Comparison of ENCODE assay signal across 8 cellular contexts in genomic region chr1:117607471-117607870, GRCh38. TPM values are rescaled to one million over a fixed set of nuclear protein-coding genes. Genes with fewer than 3 reads are reported as not detected.
DNase-seq lines count a peak whose midpoint lies in the region; ATAC-seq and TF ChIP-seq lines count a peak whose summit lies in the region.

No MANE protein-coding gene starts in this region.

- H3K4me2 ChIP-seq in KMS-11, result peak overlapping the region; percentile 45

- TF ChIP-seq POLR2A in esophagus squamous epithelium (IDR thresholded peaks at IDR 0.05), result peak in 1 of 4 donors; percentile 10

- H3K79me2 ChIP-seq in KMS-11 (ENCODE audit: insufficient read depth, low read depth), result peaks cover 60% of the 10 kb centered on the region

- H2AFZ ChIP-seq in KMS-11 (ENCODE audit: low read depth), result no peak overlapping the region

- peaks cover 26% of the 10 kb centered on the region for H3K36me3 Mint-ChIP-seq in activated CD4-positive, alpha-beta T cell treated with anti-CD3 and anti-CD28 coated beads, Interleukin-2, amount 10 ng/mL, durations not matched to agents 24 days and 14 days (ENCODE audit: low read depth)

- intact Hi-C loops in activated CD4-positive, alpha-beta T cell treated with anti-CD3 and anti-CD28 coated beads, Interleukin-2, amount 10 ng/mL, durations not matched to agents 24 days and 14 days (cut with micrococcal nuclease), result loop anchor here (1.0 to 10.0 kb wide), 8 partner anchors 15 to 1103 kb away; partner anchors contain the start of gene MAN1A2
- intact Hi-C loops in esophagus squamous epithelium (cut with DNase I), result no loop called here
- intact Hi-C loops in head of caudate nucleus (cut with DNase I), result loop anchor here (10.0 kb wide), 1 partner anchor 243 kb away; the partner anchor contains the start of gene MAN1A2

- peak overlapping the region; percentile 5 for H3K4me3 ChIP-seq in KMS-11 (IDR thresholded peaks at IDR 0.05; ENCODE audit: insufficient read depth, low read depth, low read length)
- H3K4me3 ChIP-seq in esophagus squamous epithelium, result peak overlapping the region; percentile 59 to 85 (median 74)

- H3K27me3 ChIP-seq in KMS-11 (ENCODE audit: insufficient read depth, low read depth) (no peaks in the 10 kb centered on the region), esophagus squamous epithelium (peaks cover 0 to 38% (median 0%) of the 10 kb centered on the region in 4 donors)

- no peaks in the 10 kb centered on the region for H3K9me3 ChIP-seq in esophagus squamous epithelium

- peak overlapping the region; percentile 66 for H3K27ac ChIP-seq in KMS-11
- H3K27ac ChIP-seq in esophagus squamous epithelium, result peak overlapping the region; percentile 72 to 88 (median 84)

- H3K27ac Mint-ChIP-seq in activated CD4-positive, alpha-beta T cell treated with anti-CD3 and anti-CD28 coated beads, Interleukin-2, amount 10 ng/mL, durations not matched to agents 24 days and 14 days, result peak overlapping the region; percentile 89

- no peak for ATAC-seq in HG02852 (IDR thresholded peaks at IDR 0.05; ENCODE audit: unreplicated experiment)

- H3K9me3 Mint-ChIP-seq in activated CD4-positive, alpha-beta T cell treated with anti-CD3 and anti-CD28 coated beads, Interleukin-2, amount 10 ng/mL, durations not matched to agents 24 days and 14 days, result no peaks in the 10 kb centered on the region

- H3K9ac ChIP-seq in KMS-11, result peak overlapping the region; percentile 66

- H3K36me3 ChIP-seq in KMS-11 (ENCODE audit: insufficient read depth), result no peaks in the 10 kb centered on the region
- no peaks in the 10 kb centered on the region for H3K36me3 ChIP-seq in esophagus squamous epithelium

- no peak for TF ChIP-seq CTCF in KMS-11 (conservative IDR thresholded peaks at IDR 0.05; ENCODE audit: low read depth, low read length)
- TF ChIP-seq CTCF in esophagus squamous epithelium (IDR thresholded peaks at IDR 0.05), result no peak

- peaks cover 30% of the 10 kb centered on the region for H3K27me3 Mint-ChIP-seq in activated CD4-positive, alpha-beta T cell treated with anti-CD3 and anti-CD28 coated beads, Interleukin-2, amount 10 ng/mL, durations not matched to agents 24 days and 14 days

- peak overlapping the region; percentile 90 for H3K4me3 Mint-ChIP-seq in activated CD4-positive, alpha-beta T cell treated with anti-CD3 and anti-CD28 coated beads, Interleukin-2, amount 10 ng/mL, durations not matched to agents 24 days and 14 days

- peaks cover 50% of the 10 kb centered on the region for H3K4me1 Mint-ChIP-seq in activated CD4-positive, alpha-beta T cell treated with anti-CD3 and anti-CD28 coated beads, Interleukin-2, amount 10 ng/mL, durations not matched to agents 24 days and 14 days

- peaks cover 22% of the 10 kb centered on the region for H3K4me1 ChIP-seq in KMS-11 (ENCODE audit: low read depth, poor library complexity, severe bottlenecking)
- H3K4me1 ChIP-seq in esophagus squamous epithelium, result peaks cover 0 to 54% (median 4%) of the 10 kb centered on the region in 3 donors

- 6 to 20% methylated on average over 6 of the region's 6 CpGs for WGBS in esophagus squamous epithelium, 2 donors

- no peaks in the 10 kb centered on the region for H4K20me1 ChIP-seq in KMS-11 (ENCODE audit: insufficient read depth)

- peak; percentile 81 for DNase-seq in activated CD4-positive, alpha-beta T cell treated with anti-CD3 and anti-CD28 coated beads, Interleukin-2, amount 10 ng/mL, durations not matched to agents 24 days and 14 days
- DNase-seq in esophagus squamous epithelium (lab: John Stamatoyannopoulos, UW) (no peak), head of caudate nucleus (no peak), H4 (ENCODE audit: low spot score) (no peak), DMS114 treated with DMSO at 0.1 percent for 48 hours (lab: John Stamatoyannopoulos, UW; ENCODE audit: unreplicated experiment) (no peak)
- DNase-seq in stimulated activated CD4-positive, alpha-beta T cell treated with anti-CD3 and anti-CD28 coated beads, Interleukin-4, amount 100 ng/mL, for 1 hour, result peak; percentile 9

RNA-seq across cellular contexts. Expression of gene TENT5C, which starts 1.6 kb away (rescaled TPM):
- 3.1 and 3.5 TPM in 2 replicates for total RNA-seq in activated CD4-positive, alpha-beta T cell treated with anti-CD3 and anti-CD28 coated beads, Interleukin-2, amount 10 ng/mL, durations not matched to agents 24 days and 14 days
- total RNA-seq in esophagus squamous epithelium, result 1 to 10 TPM in 2 of 4 donors, under 1 TPM in 2; 0.27 to 2.8 (median 1.3) TPM
- total RNA-seq in H4 (2014; rRNA removed; shearing (Covaris generic)), result 0.76 and 1.1 TPM in 2 replicates

Comparison
In these comparisons a context has a peak if more than half of its experiments do, and no peak if none do; other contexts are left out.
1. DNase-seq: peak in activated CD4-positive, alpha-beta T cell treated with anti-CD3 and anti-CD28 coated beads, Interleukin-2, amount 10 ng/mL, durations not matched to agents 24 days and 14 days (single experiment) and stimulated activated CD4-positive, alpha-beta T cell treated with anti-CD3 and anti-CD28 coated beads, Interleukin-4, amount 100 ng/mL, for 1 hour (single experiment); none in esophagus squamous epithelium (single experiment), head of caudate nucleus (0 of 42), H4 (single experiment) and DMS114 treated with DMSO at 0.1 percent for 48 hours (single experiment).